ENCODE assay signal across 30 cellular contexts in genomic region chr1:79010589-79010988, GRCh38. TPM values are rescaled to one million over a fixed set of nuclear protein-coding genes. Genes with fewer than 3 reads are reported as not detected.
"Had no signal": no experiment of that assay in that cellular context is flagged by ENCODE, and none has a peak within 500 bp of the region (broad histone marks: within the 10 kb centered on the region; RNA-seq: fewer than 3 reads in every experiment).

No MANE protein-coding gene starts in this region.

- H3K27ac ChIP-seq: brain microvascular endothelial cell, WERI-Rb-1 had no signal

- H3K4me3 ChIP-seq: heart left ventricle had no signal

- DNase-seq: activated B cell treated with CpG ODN at 0.5 μM for 24 hours; activated CD4-positive, alpha-beta T cell treated with anti-CD3 and anti-CD28 coated beads for 48 hours; activated CD4-positive, alpha-beta T cell treated with anti-CD3 and anti-CD28 coated beads, Interleukin-2, amount 50 U/mL, for 1 hour; activated CD4-positive, alpha-beta T cell treated with anti-CD3 and anti-CD28 coated beads, Interleukin-2, amount 50 U/mL, for 48 hours; activated CD8-positive, alpha-beta memory T cell treated with anti-CD3 and anti-CD28 coated beads for 24 hours; activated CD8-positive, alpha-beta T cell treated with anti-CD3 and anti-CD28 coated beads for 36 hours; activated effector memory CD4-positive, alpha-beta T cell treated with Interleukin-2 at 50 U/mL for 16 hours; activated gamma-delta T cell treated with Interleukin-2 at 50 U/mL for 16 hours; activated naive CD4-positive, alpha-beta T cell treated with anti-CD3 and anti-CD28 coated beads, Interleukin-2, amount 50 U/mL, for 16 hours; activated naive CD4-positive, alpha-beta T cell treated with Interleukin-2 at 50 U/mL for 16 hours; activated T-cell treated with anti-CD3 and anti-CD28 coated beads, Interleukin-2, amount 50 U/mL, for 4 hours; amniotic stem cell; anterior cingulate cortex; brain microvascular endothelial cell; caudate nucleus; cortex of kidney; effector CD8-positive, alpha-beta T cell; foreskin fibroblast; glutamatergic neuron; heart left ventricle; T-helper 1 cell; T-helper 17 cell; T1000; WERI-Rb-1 had no signal

- H3K27me3 ChIP-seq: brain microvascular endothelial cell had no signal

- H3K36me3 ChIP-seq: brain microvascular endothelial cell, heart left ventricle, WERI-Rb-1 had no signal

- FAIRE-seq: astrocyte, bronchial epithelial cell, colon, endometrium, frontal cortex had no signal

- H3K9me3 ChIP-seq: heart left ventricle had no signal

RNA-seq across cellular contexts. Expression of gene ADGRL4, which starts 4.1 kb away (rescaled TPM):
- total RNA-seq: activated B cell treated with CpG ODN at 0.5 μM for 24 hours; activated CD8-positive, alpha-beta T cell treated with anti-CD3 and anti-CD28 coated beads for 36 hours; activated T-cell treated with anti-CD3 and anti-CD28 coated beads, Interleukin-2, amount 50 U/mL, for 4 hours; activated T-helper 17 cell treated with anti-CD3 and anti-CD28 coated beads, Interleukin-2, amount 50 U/mL, for 72 hours; bronchial epithelial cell; T-helper 17 cell had no signal
